8 cellular contexts compared by ENCODE assay signal in the genomic region with DNA sequence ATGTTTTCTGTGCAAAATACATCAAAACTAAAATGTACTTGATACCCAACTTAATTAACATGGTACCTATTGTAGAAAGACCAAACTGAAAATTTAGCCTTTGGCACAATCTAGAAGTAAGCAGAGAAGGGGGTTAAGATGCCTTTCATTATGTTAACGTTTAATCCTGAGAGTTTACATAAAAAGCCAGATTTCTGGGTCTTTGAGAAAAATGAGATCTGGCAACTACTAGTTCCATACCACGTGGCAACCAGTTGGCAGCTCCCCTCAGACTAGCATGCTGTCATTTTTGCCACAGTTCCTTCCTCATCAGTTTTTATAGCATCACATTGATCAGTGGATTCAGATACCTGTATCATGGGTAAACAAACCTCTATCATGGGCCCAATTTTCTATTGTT. TPM values are rescaled to one million over a fixed set of nuclear protein-coding genes. Genes with fewer than 3 reads are reported as not detected.
DNase-seq lines count a peak whose midpoint lies in the region; ATAC-seq and TF ChIP-seq lines count a peak whose summit lies in the region.

No MANE protein-coding gene starts in this region.

- CTCF ChIA-PET in activated CD8-positive, alpha-beta T cell treated with anti-CD3 and anti-CD28 coated beads for 36 hours (lab: Charles Lee): interaction anchor here (0.9 to 1.0 kb wide), 2 partner anchors 62 to 70 kb away, joined by 3 read pairs; no protein-coding TSS in a partner anchor

- peak overlapping the region; percentile 94 for H3K4me3 Mint-ChIP-seq in activated CD8-positive, alpha-beta T cell treated with anti-CD3 and anti-CD28 coated beads for 36 hours
- peak overlapping the region; percentile 89 to 100 (median 95) for H3K4me3 Mint-ChIP-seq in immature natural killer cell

- no peaks in the 10 kb centered on the region for H3K27me3 ChIP-seq in uterus

- no peaks in the 10 kb centered on the region for H3K36me3 ChIP-seq in uterus

- DNase-seq in CD1c-positive myeloid dendritic cell (ENCODE audit: extremely low spot score) (peak; percentile 22), HT-29 (ENCODE audit: low spot score) (peak; percentile 7), immature natural killer cell (no peak), uterus (no peak), NCI-H1092 treated with DMSO at 0.1 percent for 48 hours (lab: John Stamatoyannopoulos, UW) (no peak)
- DNase-seq in activated CD8-positive, alpha-beta T cell treated with anti-CD3 and anti-CD28 coated beads for 36 hours: peak; percentile 32

- H3K9me3 Mint-ChIP-seq in activated CD8-positive, alpha-beta T cell treated with anti-CD3 and anti-CD28 coated beads for 36 hours: no peaks in the 10 kb centered on the region
- no peaks in the 10 kb centered on the region for H3K9me3 Mint-ChIP-seq in immature natural killer cell

- H3K9me3 ChIP-seq in uterus: no peaks in the 10 kb centered on the region

- H3K4me1 Mint-ChIP-seq in activated CD8-positive, alpha-beta T cell treated with anti-CD3 and anti-CD28 coated beads for 36 hours (ENCODE audit: low read depth): peaks cover 56% of the 10 kb centered on the region
- peaks cover 64 to 81% of the 10 kb centered on the region in 2 donors for H3K4me1 Mint-ChIP-seq in immature natural killer cell

- peaks cover 36% of the 10 kb centered on the region for H3K36me3 Mint-ChIP-seq in activated CD8-positive, alpha-beta T cell treated with anti-CD3 and anti-CD28 coated beads for 36 hours (ENCODE audit: low read depth)
- H3K36me3 Mint-ChIP-seq in immature natural killer cell: peaks cover 0 to 9% (median 3%) of the 10 kb centered on the region in 3 donors

- peaks cover 0 to 4% of the 10 kb centered on the region in 2 donors for H3K4me1 ChIP-seq in uterus

- no peaks in the 10 kb centered on the region for H3K27me3 Mint-ChIP-seq in activated CD8-positive, alpha-beta T cell treated with anti-CD3 and anti-CD28 coated beads for 36 hours
- peaks cover 8 to 20% (median 12%) of the 10 kb centered on the region in 3 donors for H3K27me3 Mint-ChIP-seq in immature natural killer cell (ENCODE audit: low read depth in 3 of 3)

- TF ChIP-seq POLR2A in uterus (IDR thresholded peaks at IDR 0.05): no peak

- peak overlapping the region; percentile 82 for H3K27ac Mint-ChIP-seq in activated CD8-positive, alpha-beta T cell treated with anti-CD3 and anti-CD28 coated beads for 36 hours
- peak overlapping the region; percentile 55 to 100 (median 96) for H3K27ac Mint-ChIP-seq in immature natural killer cell

- peak overlapping the region; percentile 93 to 95 for H3K27ac ChIP-seq in uterus

- TF ChIP-seq CTCF in activated CD8-positive, alpha-beta T cell treated with anti-CD3 and anti-CD28 coated beads for 36 hours (IDR thresholded peaks at IDR 0.05): no peak
- TF ChIP-seq CTCF in uterus (IDR thresholded peaks at IDR 0.05): no peak

- no peak for ATAC-seq in activated CD8-positive, alpha-beta T cell treated with anti-CD3 and anti-CD28 coated beads for 36 hours
- ATAC-seq in GM19455 (IDR thresholded peaks at IDR 0.05; ENCODE audit: unreplicated experiment) (no peak), GM19463 (IDR thresholded peaks at IDR 0.05; ENCODE audit: unreplicated experiment) (no peak)

- intact Hi-C loops in activated CD8-positive, alpha-beta T cell treated with anti-CD3 and anti-CD28 coated beads for 36 hours (cut with micrococcal nuclease): no loop called here
- intact Hi-C loops in uterus (cut with DNase I; ENCODE audit: low total_unique reads): no loop called here

- peak overlapping the region in 1 of 2 donors; percentile 63 for H3K4me3 ChIP-seq in uterus

- POLR2A ChIA-PET in activated CD8-positive, alpha-beta T cell treated with anti-CD3 and anti-CD28 coated beads for 36 hours (lab: Charles Lee): interaction anchor here (1.0 to 1.2 kb wide), 3 partner anchors 10 to 61 kb away, joined by 3 read pairs; partner anchors contain the start of gene CDC73

RNA-seq across cellular contexts. Expression of gene RO60, which starts 1.5 kb away (rescaled TPM):
- 46.4 and 62.5 TPM in 2 replicates for total RNA-seq in HT-29 (2014; rRNA removed; shearing (Covaris generic))
- 10 to 100 TPM; 56.2 to 63.4 TPM for total RNA-seq in activated CD8-positive, alpha-beta T cell treated with anti-CD3 and anti-CD28 coated beads for 36 hours
- 100 to 1,000 TPM; 105 to 151 (median 149) TPM for polyA plus RNA-seq in immature natural killer cell
- 100 to 1,000 TPM in 2 of 4 donors, 10 to 100 TPM in 2; 68.9 to 290 (median 98.1) TPM for total RNA-seq in uterus

RNA-seq across cellular contexts. Expression of gene UCHL5, which starts 1.8 kb away (rescaled TPM):
- 23.5 and 23.6 TPM in 2 replicates for total RNA-seq in HT-29 (2014; rRNA removed; shearing (Covaris generic))
- 10 to 100 TPM; 81.3 to 85.7 TPM for total RNA-seq in activated CD8-positive, alpha-beta T cell treated with anti-CD3 and anti-CD28 coated beads for 36 hours
- polyA plus RNA-seq in immature natural killer cell: 100 to 1,000 TPM in 2 of 3 donors, 10 to 100 TPM in 1; 95.6 to 149 (median 111) TPM
- total RNA-seq in uterus: 10 to 100 TPM in 3 of 4 donors, 1 to 10 TPM in 1; 7.4 to 40.9 (median 23.1) TPM

RNA-seq across cellular contexts. Expression of gene GLRX2, which starts 44.3 kb away (rescaled TPM):
- 9.2 and 16.6 TPM in 2 replicates for total RNA-seq in HT-29 (2014; rRNA removed; shearing (Covaris generic))
- total RNA-seq in activated CD8-positive, alpha-beta T cell treated with anti-CD3 and anti-CD28 coated beads for 36 hours: 10 to 100 TPM; 24.3 to 29.5 TPM
- polyA plus RNA-seq in immature natural killer cell: 10 to 100 TPM; 12.6 to 21.2 (median 17.5) TPM
- total RNA-seq in uterus: 10 to 100 TPM in 1 of 4 donors, 1 to 10 TPM in 3; 1.0 to 10.8 (median 6.6) TPM

Comparison
In these comparisons a context has a peak if more than half of its experiments do, and no peak if none do; other contexts are left out.
1. DNase-seq: peak in CD1c-positive myeloid dendritic cell (single experiment), HT-29 (single experiment) and activated CD8-positive, alpha-beta T cell treated with anti-CD3 and anti-CD28 coated beads for 36 hours (single experiment); none in immature natural killer cell (0 of 3), uterus (0 of 2) and NCI-H1092 treated with DMSO at 0.1 percent for 48 hours (single experiment).